In genomic region chr1:44213222-44214112, GRCh38 we compare ENCODE assay signal across 7 cellular contexts.
A peak's percentile ranks its signal among the peaks of the same experiment; 100 is the strongest.
DNase-seq lines count a peak whose midpoint lies in the region; ATAC-seq lines count a peak whose summit lies in the region.

Gene DMAP1 (plus strand): TSS chr1:44213471. CDS start chr1:44213754, 283 bp downstream.

- H3K27me3 Mint-ChIP-seq in central memory CD8-positive, alpha-beta T cell = no peaks in the 10 kb centered on the region

- peaks cover 9% of the 10 kb centered on the region for H3K36me3 Mint-ChIP-seq in central memory CD8-positive, alpha-beta T cell (ENCODE audit: insufficient read depth)

- H3K9me3 Mint-ChIP-seq in central memory CD8-positive, alpha-beta T cell = no peaks in the 10 kb centered on the region

- peak within 1 kb of the TSS; percentile 83 for H3K4me3 Mint-ChIP-seq in central memory CD8-positive, alpha-beta T cell

- DNase-seq in NCI-H345 (lab: John Stamatoyannopoulos, UW) = peak; percentile 90
- DNase-seq in activated CD4-positive, CD25-positive, alpha-beta regulatory T cell treated with anti-CD3 and anti-CD28 coated beads, Interleukin-2, amount 50 U/mL, for 16 hours (ENCODE audit: low read depth, low spot score) = peak; percentile 74
- DNase-seq in central memory CD8-positive, alpha-beta T cell (ENCODE audit: low spot score in 2 of 2) = peak; percentile 82 to 91
- peak; percentile 92 for DNase-seq in islet precursor cell
- peak; percentile 80 for DNase-seq in stimulated activated CD4-positive, alpha-beta T cell treated with anti-CD3 and anti-CD28 coated beads, Interleukin-12 subunit alpha, Interleukin-12 subunit beta, amount 100 ng/mL, for 4 hours

- H3K27ac Mint-ChIP-seq in central memory CD8-positive, alpha-beta T cell (ENCODE audit: low read depth) = peak within 1 kb of the TSS; percentile 93

- ATAC-seq in GM18868 (IDR thresholded peaks at IDR 0.05; ENCODE audit: unreplicated experiment) = peak; percentile 67
- peak; percentile 70 for ATAC-seq in HG03135 (IDR thresholded peaks at IDR 0.05; ENCODE audit: unreplicated experiment)
- peak; percentile 84 for ATAC-seq in central memory CD8-positive, alpha-beta T cell (replicated peaks; ENCODE audit: extremely low read depth, poor library complexity, severe bottlenecking)

- H3K4me1 Mint-ChIP-seq in central memory CD8-positive, alpha-beta T cell = peaks cover 52% of the 10 kb centered on the region

Comparison
In these comparisons a context has a peak if more than half of its experiments do, and no peak if none do; other contexts are left out.
1. Peak in every context shown above with its lines: DNase-seq and ATAC-seq.